ENCODE assay signal across 8 cellular contexts in the genomic region with DNA sequence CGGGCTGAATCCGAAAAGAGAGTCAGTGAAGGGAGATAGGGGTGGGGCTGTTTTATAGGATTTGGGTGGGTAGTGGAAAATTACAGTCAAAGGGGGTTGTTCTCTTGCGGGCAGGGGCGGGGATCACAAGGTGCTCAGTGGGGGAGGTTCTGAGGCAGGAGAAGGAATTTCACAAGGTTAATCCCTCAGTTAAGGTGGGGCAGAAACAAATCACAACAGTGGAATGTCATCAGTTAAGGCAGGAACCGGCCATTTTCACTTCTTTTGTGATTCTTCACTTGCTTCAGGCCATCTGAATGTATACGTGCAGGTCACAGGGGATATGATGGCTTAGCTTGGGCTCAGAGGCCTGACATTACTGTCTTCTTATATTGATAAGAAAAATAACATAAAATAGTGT.
A peak's percentile ranks its signal among the peaks of the same experiment; 100 is the strongest.
DNase-seq lines count a peak whose midpoint lies in the region; FAIRE-seq and TF ChIP-seq lines count a peak whose summit lies in the region.
"Not testable (repeated sequence)": the region's sequence is repeated elsewhere in the genome, so short reads cannot be mapped to it uniquely, and the experiment has no call there.

No MANE protein-coding gene starts in this region.

- H3K4me3 Mint-ChIP-seq in H9; MCF 10A (ENCODE audit: unreplicated experiment); type B pancreatic cell: not testable (repeated sequence)

- not testable (repeated sequence) for TF ChIP-seq POLR2A in H1 (IDR thresholded peaks at IDR 0.05; ENCODE audit: control extremely low read depth in 1 of 2, low read depth in 2 of 2, low read length in 2 of 2)

- peak; percentile 87 for FAIRE-seq in H1 (lab: Jason Lieb, UNC)

- not testable (repeated sequence) for H3K56ac ChIP-seq in H9 (ENCODE audit: insufficient read length, low read depth, low read length); H1 (replicated peaks; ENCODE audit: insufficient read length, low read depth, low read length); mesendoderm (ENCODE audit: low read length)

- H3K27ac ChIP-seq in H9 (ENCODE audit: insufficient read length, low read depth, low read length); H1 (ENCODE audit: low read depth, low read length); mesendoderm (ENCODE audit: low read depth, low read length): not testable (repeated sequence)
- H3K27ac ChIP-seq in HUES6 (ENCODE audit: low read depth, low read length), result peak overlapping the region; percentile 73; the same call in 1 of the 2 replicates

- TF ChIP-seq RAD21 in H1 (IDR thresholded peaks at IDR 0.05 in 1 of 2, conservative IDR thresholded peaks at IDR 0.05 in 1 of 2; ENCODE audit: low read depth in 2 of 2, low read length in 2 of 2), result not testable (repeated sequence)

- POLR2A ChIA-PET in MCF 10A (lab: Yijun Ruan, JAX); H1 (lab: Charles Lee; ENCODE audit: partially characterized antibody): not testable (repeated sequence)

- peak overlapping the region; percentile 4 to 78 (median 38); a peak in 3 of 7 replicates for H3K27ac Mint-ChIP-seq in H9
- H3K27ac Mint-ChIP-seq in MCF 10A (ENCODE audit: low read depth, unreplicated experiment), result peak overlapping the region; percentile 10
- H3K27ac Mint-ChIP-seq in type B pancreatic cell, result peak overlapping the region; percentile 76

- intact Hi-C loops in MCF 10A (cut with micrococcal nuclease), result not testable (repeated sequence)

- H3K36me3 ChIP-seq in ES-I3 (ENCODE audit: insufficient read depth, low read length); HUES6 (ENCODE audit: control insufficient read depth, insufficient read depth, low read length); H1 (ENCODE audit: control insufficient read depth in 2 of 4, insufficient read depth in 4 of 4, low read length in 3 of 4); mesendoderm (ENCODE audit: control insufficient read depth, insufficient read depth, low read length): not testable (repeated sequence)

- H3K36me3 Mint-ChIP-seq in H9 (ENCODE audit: insufficient read depth in 1 of 3, low read depth in 3 of 3) (peaks cover 34 to 47% (median 38%) of the 10 kb centered on the region in 3 experiments), type B pancreatic cell (peaks cover 11% of the 10 kb centered on the region)
- not testable (repeated sequence) for H3K36me3 Mint-ChIP-seq in MCF 10A (ENCODE audit: insufficient read depth, unreplicated experiment)

- not testable (repeated sequence) for H3K4me3 ChIP-seq in HUES6 (ENCODE audit: low read depth, low read length); H1 (ENCODE audit: extremely low read depth in 1 of 4, insufficient read depth in 2 of 4, low read depth in 3 of 4, low read length in 4 of 4); epithelial cell of esophagus (ENCODE audit: low read length); mesendoderm (ENCODE audit: low read length)

- not testable (repeated sequence) for H2BK120ac ChIP-seq in H9 (ENCODE audit: low read depth, low read length, poor library complexity, severe bottlenecking); H1 (replicated peaks; ENCODE audit: low read depth, low read length); mesendoderm (ENCODE audit: low read depth, low read length)

- not testable (repeated sequence) for H2AFZ ChIP-seq in H9 (ENCODE audit: low read length); H1 (ENCODE audit: low read length)

- peaks cover 40 to 74% of the 10 kb centered on the region in 2 experiments for H3K4me1 Mint-ChIP-seq in H9
- peaks cover 10% of the 10 kb centered on the region for H3K4me1 Mint-ChIP-seq in MCF 10A (ENCODE audit: insufficient read depth, unreplicated experiment)
- H3K4me1 Mint-ChIP-seq in type B pancreatic cell (ENCODE audit: unreplicated experiment), result peaks cover 19% of the 10 kb centered on the region

- not testable (repeated sequence) for H4K5ac ChIP-seq in H9 (ENCODE audit: insufficient read length, low read depth, low read length); H1 (ENCODE audit: insufficient read length, low read depth, low read length); mesendoderm (ENCODE audit: low read length)

- H3K9me3 Mint-ChIP-seq in H9, result peaks cover 52 to 74% of the 10 kb centered on the region in 2 experiments
- H3K9me3 Mint-ChIP-seq in MCF 10A (ENCODE audit: unreplicated experiment), result peaks cover 33% of the 10 kb centered on the region
- peaks cover 38% of the 10 kb centered on the region for H3K9me3 Mint-ChIP-seq in type B pancreatic cell

- not testable (repeated sequence) for H2BK12ac ChIP-seq in H9 (ENCODE audit: insufficient read length, low read depth, low read length); H1 (ENCODE audit: low read depth, low read length)

- not testable (repeated sequence) for H3K23ac ChIP-seq in H9 (ENCODE audit: insufficient read length, low read depth, low read length); H1 (ENCODE audit: insufficient read length); mesendoderm (ENCODE audit: low read length)

- not testable (repeated sequence) for H4K8ac ChIP-seq in H9 (replicated peaks; ENCODE audit: insufficient read length, low read depth, low read length); H1 (ENCODE audit: extremely low read depth, insufficient read depth, low read length); mesendoderm (ENCODE audit: low read depth, low read length)

- not testable (repeated sequence) for H3K23me2 ChIP-seq in H9 (ENCODE audit: insufficient read length, low read depth, low read length, poor library complexity, severe bottlenecking); H1 (ENCODE audit: low read depth, low read length)

- H3K18ac ChIP-seq in H9 (ENCODE audit: insufficient read length, low read depth, low read length); H1 (ENCODE audit: extremely low read depth, low read length); mesendoderm (ENCODE audit: low read length): not testable (repeated sequence)

- H4K91ac ChIP-seq in H9 (ENCODE audit: insufficient read length, low read depth, low read length); H1 (replicated peaks; ENCODE audit: insufficient read length, low read length): not testable (repeated sequence)

- not testable (repeated sequence) for H3K4ac ChIP-seq in H9 (ENCODE audit: low read depth, low read length); H1 (replicated peaks; ENCODE audit: insufficient read length, low read depth, low read length); mesendoderm (ENCODE audit: low read depth, low read length)

- not testable (repeated sequence) for H3K27me3 ChIP-seq in H9 (ENCODE audit: insufficient read depth, low read length); HUES6 (ENCODE audit: control insufficient read depth, insufficient read depth, low read length); H1 (replicated peaks in 1 of 4; ENCODE audit: control insufficient read depth in 3 of 4, extremely low read depth in 1 of 4, insufficient read depth in 3 of 4, low read length in 3 of 4); mesendoderm (ENCODE audit: insufficient read depth, low read length, poor library complexity)

- not testable (repeated sequence) for H2BK15ac ChIP-seq in H9 (ENCODE audit: low read depth, low read length); H1 (ENCODE audit: low read length); mesendoderm (replicated peaks; ENCODE audit: low read depth)

- H3K79me2 ChIP-seq in H9 (ENCODE audit: insufficient read depth, low read length); H1 (ENCODE audit: control insufficient read depth in 1 of 2, insufficient read depth in 2 of 2, low read length in 2 of 2); mesendoderm (ENCODE audit: control insufficient read depth, insufficient read depth, low read length): not testable (repeated sequence)

- peaks cover 12% of the 10 kb centered on the region for H3K9me3 ChIP-seq in ES-I3 (ENCODE audit: control insufficient read depth, insufficient read depth, low read length)
- peaks cover 14% of the 10 kb centered on the region for H3K9me3 ChIP-seq in H9 (ENCODE audit: control insufficient read depth, low read depth, low read length)
- H3K9me3 ChIP-seq in HUES6 (ENCODE audit: control insufficient read depth, insufficient read depth, low read depth, low read length), result peaks cover 20% of the 10 kb centered on the region
- not testable (repeated sequence) for H3K9me3 ChIP-seq in H1 (ENCODE audit: insufficient read depth in 2 of 2, low read depth in 1 of 2, low read length in 1 of 2)

- not testable (repeated sequence) for H3K14ac ChIP-seq in H9 (ENCODE audit: insufficient read depth, low read length); H1 (ENCODE audit: insufficient read length)

- peak overlapping the region; percentile 31; the same call in 1 of the 2 replicates for H3K9ac ChIP-seq in ES-I3 (ENCODE audit: low read depth, low read length)
- H3K9ac ChIP-seq in H9 (ENCODE audit: extremely low read depth, insufficient read length, low read length); H1 (replicated peaks in 1 of 4; ENCODE audit: extremely low read depth in 1 of 4, low read depth in 3 of 4, low read length in 3 of 4); mesendoderm (ENCODE audit: low read length): not testable (repeated sequence)
- peak overlapping the region; percentile 49 for H3K9ac ChIP-seq in HUES6 (ENCODE audit: low read length)

- not testable (repeated sequence) for H2BK20ac ChIP-seq in H9 (ENCODE audit: low read depth, low read length, poor library complexity, severe bottlenecking); H1 (ENCODE audit: low read length)

- H2AK5ac ChIP-seq in H9 (ENCODE audit: insufficient read length, low read length); H1 (ENCODE audit: low read depth, low read length); mesendoderm (ENCODE audit: low read length): not testable (repeated sequence)

- BruUV-seq in MCF 10A (replicated peaks; lab: Mats Ljungman, UMichigan), result not testable (repeated sequence)

- not testable (repeated sequence) for TF ChIP-seq CTCF in H9 (conservative IDR thresholded peaks at IDR 0.05); MCF 10A (IDR thresholded peaks at IDR 0.05; ENCODE audit: unreplicated experiment); H1 (IDR thresholded peaks at IDR 0.05; ENCODE audit: control extremely low read depth in 1 of 3, insufficient read depth in 1 of 3, low read depth in 1 of 3, low read length in 3 of 3); epithelial cell of esophagus (IDR thresholded peaks at IDR 0.05; ENCODE audit: insufficient read depth, low read depth, low read length, missing control alignments); type B pancreatic cell (conservative IDR thresholded peaks at IDR 0.05)

- not testable (repeated sequence) for H2BK5ac ChIP-seq in H9 (ENCODE audit: insufficient read length, low read length); H1 (ENCODE audit: low read depth, low read length); mesendoderm (ENCODE audit: low read length)

- CTCF ChIA-PET in MCF 10A (lab: Yijun Ruan, JAX); H1 (lab: Charles Lee; ENCODE audit: partially characterized antibody): not testable (repeated sequence)

- H3K4me2 ChIP-seq in H9 (ENCODE audit: insufficient read depth, insufficient read length, low read length); H1 (ENCODE audit: insufficient read depth in 1 of 2, low read depth in 2 of 2, low read length in 2 of 2); mesendoderm (ENCODE audit: low read length): not testable (repeated sequence)

- not testable (repeated sequence) for H3K79me1 ChIP-seq in H9 (ENCODE audit: insufficient read depth, low read depth, low read length, poor library complexity, severe bottlenecking); H1 (ENCODE audit: low read depth, low read length); mesendoderm (ENCODE audit: low read length)

- no CpG with 5 or more reads among the region's 6 CpGs for WGBS in H9 (ENCODE audit: extremely low coverage, insufficient read length, low lambda C conversion rate)
- 57% methylated on average over 1 of the region's 6 CpGs; no CpG with 5 or more reads in 1 of the 2 experiments for WGBS in H1 (ENCODE audit: extremely low coverage in 1 of 2, insufficient coverage in 1 of 2, insufficient read length in 1 of 2, insufficient replicate concordance in 2 of 2, low coverage in 1 of 2, low lambda C conversion rate in 2 of 2, missing lambda C conversion rate in 1 of 2), 2 experiments
- WGBS in mesendoderm (ENCODE audit: extremely low coverage, insufficient coverage, low lambda C conversion rate), result no CpG with 5 or more reads among the region's 6 CpGs

- not testable (repeated sequence) for DNase-seq in H9; MCF 10A (ENCODE audit: unreplicated experiment); H1 (ENCODE audit: low read depth in 1 of 2, low spot score in 2 of 2); type B pancreatic cell (ENCODE audit: extremely low spot score, unreplicated experiment)
- DNase-seq in epithelial cell of esophagus (ENCODE audit: low read depth) (peak; percentile 17), mesendoderm (peak; percentile 70)

- not testable (repeated sequence) for H3T11ph ChIP-seq in H9 (ENCODE audit: low read length)

- H3K4me1 ChIP-seq in ES-I3 (ENCODE audit: insufficient read depth, low read length), result peaks cover 36% of the 10 kb centered on the region
- not testable (repeated sequence) for H3K4me1 ChIP-seq in H9 (ENCODE audit: insufficient read depth, low read length); mesendoderm (ENCODE audit: control insufficient read depth, low read depth, low read length)
- H3K4me1 ChIP-seq in HUES6 (ENCODE audit: control insufficient read depth, insufficient read depth, low read length), result peaks cover 32% of the 10 kb centered on the region
- H3K4me1 ChIP-seq in H1 (replicated peaks in 1 of 4; ENCODE audit: control insufficient read depth in 3 of 4, insufficient read depth in 4 of 4, low read length in 3 of 4), result peaks cover 0 to 10% (median 0%) of the 10 kb centered on the region in 4 experiments; a peak in 1 of 7 replicates

- TF ChIP-seq EP300 in H1 (IDR thresholded peaks at IDR 0.05; ENCODE audit: borderline replicate concordance in 1 of 2, low read depth in 2 of 2, low read length in 2 of 2), result not testable (repeated sequence)

- not testable (repeated sequence) for H4K20me1 ChIP-seq in H9 (ENCODE audit: control insufficient read depth, insufficient read depth, insufficient read length); H1 (replicated peaks in 1 of 2; ENCODE audit: control insufficient read depth in 1 of 2, insufficient read depth in 2 of 2, low read length in 2 of 2)

- not testable (repeated sequence) for H3K27me3 Mint-ChIP-seq in H9 (ENCODE audit: low read depth); MCF 10A (ENCODE audit: insufficient read depth, unreplicated experiment); type B pancreatic cell

Comparison
In these comparisons a context has a peak if more than half of its experiments do, and no peak if none do; other contexts are left out.
1. H3K27ac Mint-ChIP-seq: peak in every context shown above with its lines; median percentile 76 in type B pancreatic cell; 38 in H9; 10 in MCF 10A.